8 cellular contexts compared by ENCODE assay signal in the genomic region with DNA sequence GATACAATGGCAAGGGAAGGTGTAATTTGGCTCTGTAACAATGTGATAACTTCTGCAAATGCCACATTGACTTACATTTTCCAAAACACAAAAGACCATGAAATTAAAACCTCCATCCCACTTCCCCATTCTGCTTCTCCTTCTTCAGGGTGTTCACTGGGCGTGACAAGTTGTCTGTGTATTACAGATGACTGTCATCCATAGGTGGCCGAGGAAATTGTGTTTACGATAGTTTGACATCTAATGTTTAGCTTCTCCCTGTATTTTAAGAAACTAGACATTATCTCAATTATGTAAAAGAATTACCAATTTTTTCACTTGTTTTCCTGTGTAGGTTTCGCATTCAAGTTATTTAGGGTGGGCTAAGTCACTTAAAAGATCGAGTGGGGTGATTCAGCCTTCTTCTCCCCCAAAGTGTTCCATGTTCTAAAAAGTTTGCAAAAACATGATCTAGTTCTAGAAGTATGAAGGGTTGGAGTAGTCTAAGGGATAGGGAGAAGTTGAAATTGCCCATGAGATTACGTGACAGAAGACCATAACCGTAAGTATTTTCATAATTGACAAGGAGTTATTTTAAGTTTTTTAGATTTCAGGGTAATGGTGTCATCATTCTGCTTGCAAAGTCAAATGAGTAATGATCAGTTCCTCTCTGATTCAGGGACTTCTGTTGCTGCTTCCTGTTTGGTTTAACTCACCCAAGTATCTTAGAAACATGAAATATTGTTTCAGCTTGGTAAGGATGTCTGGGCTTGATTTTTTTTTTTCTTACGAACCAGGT. TPM values are rescaled to one million over a fixed set of nuclear protein-coding genes. Genes with fewer than 3 reads are reported as not detected.
DNase-seq lines count a peak whose midpoint lies in the region; ATAC-seq and TF ChIP-seq lines count a peak whose summit lies in the region.

No MANE protein-coding gene starts in this region.

- H3K36me3 Mint-ChIP-seq in Calu3 (ENCODE audit: insufficient read depth, unreplicated experiment), result no peaks in the 10 kb centered on the region

- H3K27me3 Mint-ChIP-seq in Calu3 (ENCODE audit: unreplicated experiment), result no peaks in the 10 kb centered on the region

- H3K27ac Mint-ChIP-seq in Calu3 (ENCODE audit: unreplicated experiment), result no peak overlapping the region

- no peak overlapping the region for H3K4me3 Mint-ChIP-seq in Calu3 (ENCODE audit: low read depth, unreplicated experiment)

- CTCF ChIA-PET in Calu3 (lab: Charles Lee), result no interaction called here

- no TSS peak for BruUV-seq in Calu3 (replicated peaks; lab: Mats Ljungman, UMichigan)

- no peak overlapping the region for H3K4me3 ChIP-seq in AG09309 (ENCODE audit: control insufficient read depth, low read depth, low read length)

- DNase-seq in AG09309 (ENCODE audit: low read depth) (peak; percentile 63), SKM-1 (lab: John Stamatoyannopoulos, UW; ENCODE audit: unreplicated experiment) (peak; percentile 85), germinal center (ENCODE audit: low spot score) (peak; percentile 56), Calu3 (no peak), occipital lobe (lab: John Stamatoyannopoulos, UW) (no peak), NCI-H1417 treated with DMSO at 0.1 percent for 48 hours (lab: John Stamatoyannopoulos, UW) (no peak)

- ATAC-seq in GM18870 (IDR thresholded peaks at IDR 0.05; ENCODE audit: unreplicated experiment), result peak; percentile 84
- peak; percentile 76 for ATAC-seq in HG03097 (IDR thresholded peaks at IDR 0.05; ENCODE audit: low FRiP score, unreplicated experiment)

- TF ChIP-seq CTCF in AG09309 (IDR thresholded peaks at IDR 0.05; ENCODE audit: control insufficient read depth, insufficient read depth, low read depth, low read length, missing control alignments) (no peak), Calu3 (IDR thresholded peaks at IDR 0.05; ENCODE audit: unreplicated experiment) (no peak)

- peaks cover 3% of the 10 kb centered on the region for H3K9me3 Mint-ChIP-seq in Calu3 (ENCODE audit: low read depth, unreplicated experiment)

- intact Hi-C loops in Calu3 (cut with micrococcal nuclease; ENCODE audit: unreplicated experiment), result no loop called here

- H3K4me1 Mint-ChIP-seq in Calu3 (ENCODE audit: low read depth, unreplicated experiment), result no peaks in the 10 kb centered on the region

RNA-seq across cellular contexts. Expression of a gene that starts 25.2 kb away (rescaled TPM):
- not detected in 2 replicates for total RNA-seq in Calu3 (2022)
- 5.1 TPM for total RNA-seq in occipital lobe

Comparison
In these comparisons a context has a peak if more than half of its experiments do, and no peak if none do; other contexts are left out.
1. DNase-seq: peak in AG09309 (single experiment), SKM-1 (single experiment) and germinal center (single experiment); none in Calu3 (single experiment), occipital lobe (single experiment) and NCI-H1417 treated with DMSO at 0.1 percent for 48 hours (single experiment).